1 cellular context compared by ENCODE assay signal in the genomic region with DNA sequence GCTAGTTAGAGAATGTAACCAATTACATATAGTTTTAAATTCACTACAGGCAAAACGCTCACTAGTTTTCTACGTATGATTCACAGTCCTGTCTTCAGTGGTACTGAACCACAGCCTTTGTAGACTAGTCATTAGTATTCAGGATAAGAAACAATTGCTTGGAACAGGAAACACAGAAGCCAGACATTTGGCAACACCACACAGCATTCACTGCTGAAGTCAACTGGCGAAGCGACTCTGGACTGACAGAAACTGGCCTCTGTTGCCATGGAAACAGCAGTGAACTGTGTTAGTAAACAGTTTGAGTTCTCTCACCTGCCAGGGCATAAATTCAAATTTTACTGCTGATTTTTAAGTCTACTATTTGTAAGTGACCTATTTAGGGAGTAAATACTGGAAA.
TF ChIP-seq lines count a peak whose summit lies in the region.

No MANE protein-coding gene starts in this region.

TF ChIP-seq in WTC11, 78 proteins besides CTCF, POLR2A, EP300 and RAD21 (continued from another document):
- TF ChIP-seq, protein P1, sequence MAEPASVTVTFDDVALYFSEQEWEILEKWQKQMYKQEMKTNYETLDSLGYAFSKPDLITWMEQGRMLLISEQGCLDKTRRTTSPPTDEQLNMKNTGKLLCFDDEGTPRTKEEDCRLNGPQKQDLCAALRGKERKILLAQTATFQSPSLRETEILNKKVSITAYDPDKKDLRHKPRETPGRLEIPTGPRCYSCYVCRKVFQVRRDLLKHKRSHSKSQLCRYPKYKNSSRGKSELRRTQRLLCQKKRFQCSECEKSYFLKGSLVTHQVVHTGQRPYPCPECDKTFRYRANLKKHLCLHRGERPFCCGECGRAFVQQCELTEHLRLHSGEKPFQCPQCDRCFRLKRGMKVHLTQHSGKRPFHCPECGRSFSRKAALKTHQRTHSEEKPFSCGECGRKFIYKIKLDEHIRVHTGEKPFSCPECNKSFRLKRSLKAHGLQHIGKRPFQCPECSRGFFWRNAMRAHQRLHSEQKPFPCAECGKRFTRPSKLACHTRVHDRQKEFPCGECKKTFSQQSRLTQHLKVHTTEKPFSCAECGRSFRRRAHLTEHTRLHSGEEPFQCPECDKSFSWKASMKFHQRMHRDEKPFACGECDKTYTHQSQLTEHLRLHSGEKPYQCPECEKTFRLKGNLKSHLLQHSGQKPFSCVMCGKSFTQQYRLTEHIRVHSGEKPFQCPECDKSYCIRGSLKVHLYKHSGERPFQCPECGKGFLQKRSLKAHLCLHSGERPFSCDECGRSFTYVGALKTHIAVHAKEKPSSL (CRISPR knock-in tag; conservative IDR thresholded peaks at IDR 0.05), result no peak
- TF ChIP-seq, protein P2, sequence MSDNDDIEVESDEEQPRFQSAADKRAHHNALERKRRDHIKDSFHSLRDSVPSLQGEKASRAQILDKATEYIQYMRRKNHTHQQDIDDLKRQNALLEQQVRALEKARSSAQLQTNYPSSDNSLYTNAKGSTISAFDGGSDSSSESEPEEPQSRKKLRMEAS (CRISPR knock-in tag; IDR thresholded peaks at IDR 0.05), result no peak
- TF ChIP-seq KAT7 (CRISPR knock-in tag; IDR thresholded peaks at IDR 0.05; ENCODE audit: borderline replicate concordance) (no peak), ZNF138 (CRISPR knock-in tag; conservative IDR thresholded peaks at IDR 0.05) (no peak), PRRX2 (CRISPR knock-in tag; IDR thresholded peaks at IDR 0.05) (no peak), FOXP1 (CRISPR knock-in tag; IDR thresholded peaks at IDR 0.05; ENCODE audit: borderline replicate concordance) (no peak), ELF4 (CRISPR knock-in tag; IDR thresholded peaks at IDR 0.05; ENCODE audit: low read depth) (no peak)
- TF ChIP-seq, protein P3, sequence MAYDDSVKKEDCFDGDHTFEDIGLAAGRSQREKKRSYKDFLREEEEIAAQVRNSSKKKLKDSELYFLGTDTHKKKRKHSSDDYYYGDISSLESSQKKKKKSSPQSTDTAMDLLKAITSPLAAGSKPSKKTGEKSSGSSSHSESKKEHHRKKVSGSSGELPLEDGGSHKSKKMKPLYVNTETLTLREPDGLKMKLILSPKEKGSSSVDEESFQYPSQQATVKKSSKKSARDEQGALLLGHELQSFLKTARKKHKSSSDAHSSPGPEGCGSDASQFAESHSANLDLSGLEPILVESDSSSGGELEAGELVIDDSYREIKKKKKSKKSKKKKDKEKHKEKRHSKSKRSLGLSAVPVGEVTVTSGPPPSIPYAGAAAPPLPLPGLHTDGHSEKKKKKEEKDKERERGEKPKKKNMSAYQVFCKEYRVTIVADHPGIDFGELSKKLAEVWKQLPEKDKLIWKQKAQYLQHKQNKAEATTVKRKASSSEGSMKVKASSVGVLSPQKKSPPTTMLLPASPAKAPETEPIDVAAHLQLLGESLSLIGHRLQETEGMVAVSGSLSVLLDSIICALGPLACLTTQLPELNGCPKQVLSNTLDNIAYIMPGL (CRISPR knock-in tag; IDR thresholded peaks at IDR 0.05), result no peak
TF ChIP-seq in WTC11: peak in this region for 0.
